1 cellular context compared by ENCODE assay signal in genomic region chr22:33923033-33923432, GRCh38.
TF ChIP-seq lines count a peak whose summit lies in the region.

No MANE protein-coding gene starts in this region.

TF ChIP-seq in IMR-90, 13 proteins besides CTCF, POLR2A, EP300 and RAD21 (continued from another document):
- TF ChIP-seq, protein P1, sequence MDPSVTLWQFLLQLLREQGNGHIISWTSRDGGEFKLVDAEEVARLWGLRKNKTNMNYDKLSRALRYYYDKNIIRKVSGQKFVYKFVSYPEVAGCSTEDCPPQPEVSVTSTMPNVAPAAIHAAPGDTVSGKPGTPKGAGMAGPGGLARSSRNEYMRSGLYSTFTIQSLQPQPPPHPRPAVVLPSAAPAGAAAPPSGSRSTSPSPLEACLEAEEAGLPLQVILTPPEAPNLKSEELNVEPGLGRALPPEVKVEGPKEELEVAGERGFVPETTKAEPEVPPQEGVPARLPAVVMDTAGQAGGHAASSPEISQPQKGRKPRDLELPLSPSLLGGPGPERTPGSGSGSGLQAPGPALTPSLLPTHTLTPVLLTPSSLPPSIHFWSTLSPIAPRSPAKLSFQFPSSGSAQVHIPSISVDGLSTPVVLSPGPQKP (IDR thresholded peaks at IDR 0.05; ENCODE audit: borderline replicate concordance, low read depth, low read length): no peak
- TF ChIP-seq MAFK (IDR thresholded peaks at IDR 0.05; ENCODE audit: low read depth, low read length) (no peak), SMC3 (IDR thresholded peaks at IDR 0.05; ENCODE audit: low read depth, low read length) (no peak), CHD1 (IDR thresholded peaks at IDR 0.05; ENCODE audit: low read depth, low read length) (no peak)
